Comparison of ENCODE assay signal across 8 cellular contexts in genomic region chr14:77094672-77095284, GRCh38. TPM values are rescaled to one million over a fixed set of nuclear protein-coding genes. Genes with fewer than 3 reads are reported as not detected.
A peak's percentile ranks its signal among the peaks of the same experiment; 100 is the strongest.
DNase-seq lines count a peak whose midpoint lies in the region; ATAC-seq and TF ChIP-seq lines count a peak whose summit lies in the region.

No MANE protein-coding gene starts in this region.

- CTCF ChIA-PET in BJ (lab: Yijun Ruan, JAX), result interaction anchor here (0.6 to 23.1 kb wide), 19 partner anchors 11 to 227 kb away, joined by 3 to 333 read pairs (median 4); no protein-coding TSS in a partner anchor

- no peaks in the 10 kb centered on the region for H3K27me3 Mint-ChIP-seq in endodermal cell (ENCODE audit: insufficient read depth)

- H3K4me1 Mint-ChIP-seq in endodermal cell, result peaks cover 20% of the 10 kb centered on the region

- H3K27ac ChIP-seq in HL-60 (replicated peaks) (no peak overlapping the region), endodermal cell (ENCODE audit: low read depth, low read length) (no peak overlapping the region)

- H3K4me3 Mint-ChIP-seq in endodermal cell, result no peak overlapping the region

- no peaks in the 10 kb centered on the region for H3K36me3 ChIP-seq in BJ (ENCODE audit: control insufficient read depth, insufficient read depth, low read length)
- no peaks in the 10 kb centered on the region for H3K36me3 ChIP-seq in endodermal cell (ENCODE audit: control insufficient read depth, insufficient read depth, low read length)
- no peaks in the 10 kb centered on the region for H3K36me3 ChIP-seq in mucosa of descending colon (ENCODE audit: low read depth)

- H3K27ac Mint-ChIP-seq in endodermal cell, result no peak overlapping the region

- POLR2A ChIA-PET in BJ (lab: Charles Lee), result no interaction called here

- peaks cover 3% of the 10 kb centered on the region for H3K36me3 Mint-ChIP-seq in endodermal cell (ENCODE audit: low read depth)

- no peaks in the 10 kb centered on the region for H3K27me3 ChIP-seq in BJ (ENCODE audit: control insufficient read depth, insufficient read depth, low read length)
- no peaks in the 10 kb centered on the region for H3K27me3 ChIP-seq in HL-60 (ENCODE audit: insufficient read depth, poor library complexity, severe bottlenecking)
- H3K27me3 ChIP-seq in endodermal cell (ENCODE audit: control insufficient read depth, insufficient read depth, low read length, poor library complexity, severe bottlenecking), result no peaks in the 10 kb centered on the region

- whole genome bisulfite sequencing in endodermal cell (ENCODE audit: insufficient coverage in 1 of 2, insufficient read length in 1 of 2), 2 experiments, result 0 to 12% methylated on average over 5 to 6 of the region's 8 CpGs

- peaks cover 8% of the 10 kb centered on the region for H3K4me1 ChIP-seq in endodermal cell (ENCODE audit: control insufficient read depth, insufficient read depth, low read length)
- H3K4me1 ChIP-seq in mucosa of descending colon (ENCODE audit: low read depth), result peaks cover 18% of the 10 kb centered on the region

- no peak for ATAC-seq in mucosa of descending colon

- H3K9me3 Mint-ChIP-seq in endodermal cell, result peaks cover 26% of the 10 kb centered on the region

- intact Hi-C loops in mucosa of descending colon (cut with DNase I, micrococcal nuclease), result no loop called here

- DNase-seq in BJ (ENCODE audit: low read depth), result no peak
- DNase-seq in HL-60 (ENCODE audit: low read depth in 1 of 2, low spot score in 1 of 2), result peak in 1 of 2 experiments; percentile 63
- peak; percentile 65 for DNase-seq in NCI-H82 treated with DMSO at 0.1 percent for 48 hours (lab: John Stamatoyannopoulos, UW; ENCODE audit: unreplicated experiment)
- peak; percentile 83 for DNase-seq in activated CD8-positive, alpha-beta memory T cell treated with anti-CD3 and anti-CD28 coated beads for 24 hours
- peak; percentile 95 for DNase-seq in endodermal cell
- DNase-seq in mucosa of descending colon, result peak in 2 of 3 donors; percentile 70 to 91
- DNase-seq in stimulated activated CD8-positive, alpha-beta memory T cell treated with anti-CD3 and anti-CD28 coated beads, Interleukin-4, amount 100 ng/mL, for 48 hours, result peak; percentile 88
- no peak for DNase-seq in COLO829 (ENCODE audit: low spot score)

- no peak overlapping the region for H3K9ac ChIP-seq in endodermal cell (ENCODE audit: extremely low read depth, low read length, poor library complexity, severe bottlenecking)

- H3K9me3 ChIP-seq in endodermal cell (ENCODE audit: control insufficient read depth, low read length) (peaks cover 21% of the 10 kb centered on the region), mucosa of descending colon (peaks cover 19% of the 10 kb centered on the region)

- TF ChIP-seq CTCF in BJ (IDR thresholded peaks at IDR 0.05; ENCODE audit: insufficient read depth, low read depth, low read length) (peak; percentile 86), HL-60 (IDR thresholded peaks at IDR 0.05; ENCODE audit: insufficient read depth, low read length) (peak; percentile 10), endodermal cell (conservative IDR thresholded peaks at IDR 0.05) (peak; percentile 94), mucosa of descending colon (IDR thresholded peaks at IDR 0.05) (peak; percentile 57)

- H3K4me3 ChIP-seq in BJ (ENCODE audit: low read depth, low read length) (no peak overlapping the region), HL-60 (replicated peaks; ENCODE audit: insufficient read depth, low read length) (no peak overlapping the region), endodermal cell (ENCODE audit: low read length) (no peak overlapping the region), mucosa of descending colon (no peak overlapping the region)

RNA-seq across cellular contexts. Expression of gene CIPC, which starts 3.3 kb away (rescaled TPM):
- 14.2 and 15.5 TPM in 2 replicates for polyA plus RNA-seq in BJ (2011; rRNA removed)
- 13.6 and 15.9 TPM in 2 replicates for polyA minus RNA-seq in BJ (2011; rRNA and poly(A)+ RNA removed)
- total RNA-seq in endodermal cell (10 to 100 TPM; 16.2 to 22.5 TPM), mucosa of descending colon (10 to 100 TPM; 45.7 to 84.9 (median 61.0) TPM)
- 19.9 TPM for polyA plus RNA-seq in endodermal cell (2013, experiment 1 of 2)
- 21.3 TPM for polyA plus RNA-seq in endodermal cell (2013, experiment 2 of 2)

RNA-seq across cellular contexts. Expression of gene ZDHHC22, which starts 46.8 kb away (rescaled TPM):
- not detected in 2 replicates for polyA plus RNA-seq in BJ (2011; rRNA removed)
- not detected in 2 replicates for polyA minus RNA-seq in BJ (2011; rRNA and poly(A)+ RNA removed)
- total RNA-seq in endodermal cell (1 to 10 TPM in 1 of 2 donors, under 1 TPM in 1; 0.38 to 1.7 TPM), mucosa of descending colon (1 to 10 TPM in 1 of 3 donors, not detected in 2; 1.7 TPM)
- polyA plus RNA-seq in endodermal cell (2013, experiment 1 of 2), result 9.5 TPM
- 8.9 TPM for polyA plus RNA-seq in endodermal cell (2013, experiment 2 of 2)

Comparison
In these comparisons a context has a peak if more than half of its experiments do, and no peak if none do; other contexts are left out.
1. DNase-seq: peak in NCI-H82 treated with DMSO at 0.1 percent for 48 hours (single experiment), activated CD8-positive, alpha-beta memory T cell treated with anti-CD3 and anti-CD28 coated beads for 24 hours (single experiment), endodermal cell (single experiment), mucosa of descending colon (2 of 3) and stimulated activated CD8-positive, alpha-beta memory T cell treated with anti-CD3 and anti-CD28 coated beads, Interleukin-4, amount 100 ng/mL, for 48 hours (single experiment); none in BJ (single experiment) and COLO829 (single experiment).
2. CTCF ChIP-seq: peak in every context shown above with its lines; median percentile 94 in endodermal cell; 86 in BJ; 57 in mucosa of descending colon; 10 in HL-60.